In the genomic region with DNA sequence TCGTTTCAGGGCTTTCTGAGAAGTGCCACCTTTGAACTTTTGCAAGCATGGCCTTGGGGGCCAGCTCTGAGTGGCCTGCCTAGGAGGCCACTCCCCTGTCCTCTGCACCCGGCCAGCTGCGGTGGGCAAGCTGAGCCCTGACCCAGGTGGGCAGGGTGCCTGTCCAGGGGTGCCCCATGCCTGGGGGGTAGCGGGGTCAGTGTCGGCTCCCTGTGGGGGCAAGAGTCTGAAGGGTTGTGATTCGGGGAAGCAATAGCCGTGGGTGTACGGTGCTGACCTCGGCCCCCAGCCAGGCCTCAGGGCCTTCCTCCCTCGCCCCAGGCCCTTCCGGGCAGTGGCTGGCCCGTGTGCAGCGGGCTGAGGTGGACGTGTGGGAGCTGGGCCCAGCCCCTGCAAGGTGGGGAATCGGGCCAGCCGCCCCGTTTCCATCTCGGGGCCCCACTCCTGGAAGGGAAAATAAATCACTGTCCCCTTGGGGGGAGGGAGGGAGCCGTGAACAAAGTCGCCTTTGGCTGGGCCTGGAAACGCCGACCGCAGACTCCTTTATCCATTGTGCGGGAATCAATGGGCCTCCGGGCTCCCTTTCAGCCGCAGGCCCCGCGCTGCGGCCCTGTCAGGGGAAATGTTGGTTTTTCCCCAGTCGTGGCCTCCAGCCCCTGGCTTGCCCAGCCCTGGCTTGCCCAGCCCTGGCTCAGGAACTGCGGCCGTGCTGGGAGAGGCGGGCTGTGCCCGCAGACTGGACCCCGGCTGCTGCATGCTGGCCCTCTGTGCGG, we compare ENCODE assay signal across 1 cellular context.
TF ChIP-seq lines count a peak whose summit lies in the region.

No MANE protein-coding gene starts in this region.

TF ChIP-seq in HepG2, 621 proteins besides CTCF, POLR2A, EP300 and RAD21 (continued from another document and continues in another):
- TF ChIP-seq, protein P1, sequence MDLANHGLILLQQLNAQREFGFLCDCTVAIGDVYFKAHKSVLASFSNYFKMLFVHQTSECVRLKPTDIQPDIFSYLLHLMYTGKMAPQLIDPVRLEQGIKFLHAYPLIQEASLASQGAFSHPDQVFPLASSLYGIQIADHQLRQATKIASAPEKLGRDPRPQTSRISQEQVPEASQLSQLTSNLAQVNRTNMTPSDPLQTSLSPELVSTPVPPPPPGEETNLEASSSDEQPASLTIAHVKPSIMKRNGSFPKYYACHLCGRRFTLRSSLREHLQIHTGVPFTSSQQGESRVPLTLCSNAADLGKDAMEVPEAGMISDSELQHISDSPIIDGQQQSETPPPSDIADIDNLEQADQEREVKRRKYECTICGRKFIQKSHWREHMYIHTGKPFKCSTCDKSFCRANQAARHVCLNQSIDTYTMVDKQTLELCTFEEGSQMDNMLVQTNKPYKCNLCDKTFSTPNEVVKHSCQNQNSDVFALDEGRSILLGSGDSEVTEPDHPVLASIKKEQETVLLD (CRISPR knock-in tag; IDR thresholded peaks at IDR 0.05; ENCODE audit: low read depth) = no peak
- TF ChIP-seq EZH2 (conservative IDR thresholded peaks at IDR 0.05; ENCODE audit: low read depth, low read length) = no peak
- no peak for TF ChIP-seq XRCC5 (optimal IDR thresholded peaks at IDR 0.05; ENCODE audit: low read length)
- peak; percentile 78 for TF ChIP-seq RBFOX2 (IDR thresholded peaks at IDR 0.05; ENCODE audit: low read depth, low read length)
- TF ChIP-seq MAFG (CRISPR knock-in tag; IDR thresholded peaks at IDR 0.05) = no peak
- TF ChIP-seq RFX3 (CRISPR knock-in tag; IDR thresholded peaks at IDR 0.05) = no peak
- no peak for TF ChIP-seq HNF1A (IDR thresholded peaks at IDR 0.05; ENCODE audit: low read depth)
- no peak for TF ChIP-seq HNF1A (CRISPR knock-in tag; IDR thresholded peaks at IDR 0.05; ENCODE audit: borderline replicate concordance)
- TF ChIP-seq U2AF1 (optimal IDR thresholded peaks at IDR 0.05; ENCODE audit: low read depth, low read length) = peak; percentile 76
- TF ChIP-seq ZNF350 (CRISPR knock-in tag; IDR thresholded peaks at IDR 0.05; ENCODE audit: borderline replicate concordance, low read depth) = no peak
- TF ChIP-seq FOXK2 (IDR thresholded peaks at IDR 0.05) = no peak
- no peak for TF ChIP-seq ZNF354B (CRISPR knock-in tag; IDR thresholded peaks at IDR 0.05)
- TF ChIP-seq, protein P2, sequence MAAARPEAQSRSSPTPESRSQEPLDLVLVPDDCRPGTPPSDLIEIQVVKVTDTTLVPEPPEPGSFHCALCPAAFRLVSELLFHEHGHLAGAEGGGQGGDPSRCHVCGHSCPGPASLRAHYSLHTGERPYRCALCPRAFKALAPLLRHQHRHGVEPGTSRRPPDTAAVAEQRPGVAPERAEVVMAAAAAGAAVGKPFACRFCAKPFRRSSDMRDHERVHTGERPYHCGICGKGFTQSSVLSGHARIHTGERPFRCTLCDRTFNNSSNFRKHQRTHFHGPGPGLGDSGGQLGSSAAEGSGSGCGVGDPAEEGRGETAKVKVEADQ (CRISPR knock-in tag; IDR thresholded peaks at IDR 0.05; ENCODE audit: borderline replicate concordance) = 0 out of 2 replicates have a peak, but pooled peaks have one; percentile 60
- TF ChIP-seq, protein P3, sequence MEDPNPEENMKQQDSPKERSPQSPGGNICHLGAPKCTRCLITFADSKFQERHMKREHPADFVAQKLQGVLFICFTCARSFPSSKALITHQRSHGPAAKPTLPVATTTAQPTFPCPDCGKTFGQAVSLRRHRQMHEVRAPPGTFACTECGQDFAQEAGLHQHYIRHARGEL (CRISPR knock-in tag; IDR thresholded peaks at IDR 0.05) = no peak
- TF ChIP-seq EED (CRISPR knock-in tag; IDR thresholded peaks at IDR 0.05) = no peak
- TF ChIP-seq MED13 (CRISPR knock-in tag; IDR thresholded peaks at IDR 0.05) = no peak
- TF ChIP-seq ZNF549 (CRISPR knock-in tag; IDR thresholded peaks at IDR 0.05) = no peak
- peak; percentile 97 for TF ChIP-seq HNRNPL (IDR thresholded peaks at IDR 0.05; ENCODE audit: low read depth, low read length)
- no peak for TF ChIP-seq FOXA1 (IDR thresholded peaks at IDR 0.05)
- no peak for TF ChIP-seq FOXA1 (CRISPR knock-in tag; IDR thresholded peaks at IDR 0.05)
- TF ChIP-seq AFF4 (CRISPR knock-in tag; IDR thresholded peaks at IDR 0.05) = no peak
- peak; percentile 58; the same call in 1 of the 2 replicates for TF ChIP-seq ZBTB43 (CRISPR knock-in tag; conservative IDR thresholded peaks at IDR 0.05)
- TF ChIP-seq U2AF2 (IDR thresholded peaks at IDR 0.05; ENCODE audit: low read depth, low read length) = no peak
- no peak for TF ChIP-seq ZNF777 (CRISPR knock-in tag; IDR thresholded peaks at IDR 0.05)
- TF ChIP-seq ZNF781 (CRISPR knock-in tag; IDR thresholded peaks at IDR 0.05; ENCODE audit: borderline replicate concordance, not compliant biosample characterization) = no peak
- TF ChIP-seq ZNF615 (CRISPR knock-in tag; IDR thresholded peaks at IDR 0.05; ENCODE audit: borderline replicate concordance) = no peak
- no peak for TF ChIP-seq ZSCAN9 (CRISPR knock-in tag; IDR thresholded peaks at IDR 0.05; ENCODE audit: borderline replicate concordance)
- TF ChIP-seq ZNF878 (CRISPR knock-in tag; IDR thresholded peaks at IDR 0.05) = no peak
- TF ChIP-seq, protein P4, sequence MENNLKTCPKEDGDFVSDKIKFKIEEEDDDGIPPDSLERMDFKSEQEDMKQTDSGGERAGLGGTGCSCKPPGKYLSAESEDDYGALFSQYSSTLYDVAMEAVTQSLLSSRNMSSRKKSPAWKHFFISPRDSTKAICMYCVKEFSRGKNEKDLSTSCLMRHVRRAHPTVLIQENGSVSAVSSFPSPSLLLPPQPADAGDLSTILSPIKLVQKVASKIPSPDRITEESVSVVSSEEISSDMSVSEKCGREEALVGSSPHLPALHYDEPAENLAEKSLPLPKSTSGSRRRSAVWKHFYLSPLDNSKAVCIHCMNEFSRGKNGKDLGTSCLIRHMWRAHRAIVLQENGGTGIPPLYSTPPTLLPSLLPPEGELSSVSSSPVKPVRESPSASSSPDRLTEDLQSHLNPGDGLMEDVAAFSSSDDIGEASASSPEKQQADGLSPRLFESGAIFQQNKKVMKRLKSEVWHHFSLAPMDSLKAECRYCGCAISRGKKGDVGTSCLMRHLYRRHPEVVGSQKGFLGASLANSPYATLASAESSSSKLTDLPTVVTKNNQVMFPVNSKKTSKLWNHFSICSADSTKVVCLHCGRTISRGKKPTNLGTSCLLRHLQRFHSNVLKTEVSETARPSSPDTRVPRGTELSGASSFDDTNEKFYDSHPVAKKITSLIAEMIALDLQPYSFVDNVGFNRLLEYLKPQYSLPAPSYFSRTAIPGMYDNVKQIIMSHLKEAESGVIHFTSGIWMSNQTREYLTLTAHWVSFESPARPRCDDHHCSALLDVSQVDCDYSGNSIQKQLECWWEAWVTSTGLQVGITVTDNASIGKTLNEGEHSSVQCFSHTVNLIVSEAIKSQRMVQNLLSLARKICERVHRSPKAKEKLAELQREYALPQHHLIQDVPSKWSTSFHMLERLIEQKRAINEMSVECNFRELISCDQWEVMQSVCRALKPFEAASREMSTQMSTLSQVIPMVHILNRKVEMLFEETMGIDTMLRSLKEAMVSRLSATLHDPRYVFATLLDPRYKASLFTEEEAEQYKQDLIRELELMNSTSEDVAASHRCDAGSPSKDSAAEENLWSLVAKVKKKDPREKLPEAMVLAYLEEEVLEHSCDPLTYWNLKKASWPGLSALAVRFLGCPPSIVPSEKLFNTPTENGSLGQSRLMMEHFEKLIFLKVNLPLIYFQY (CRISPR knock-in tag; IDR thresholded peaks at IDR 0.05; ENCODE audit: borderline replicate concordance) = no peak
- TF ChIP-seq ZNF746 (CRISPR knock-in tag; IDR thresholded peaks at IDR 0.05) = no peak
- no peak for TF ChIP-seq ZNF552 (CRISPR knock-in tag; IDR thresholded peaks at IDR 0.05; ENCODE audit: borderline replicate concordance)
- no peak for TF ChIP-seq THYN1 (CRISPR knock-in tag; IDR thresholded peaks at IDR 0.05; ENCODE audit: borderline replicate concordance, low read depth)
- TF ChIP-seq ZNF34 (CRISPR knock-in tag; IDR thresholded peaks at IDR 0.05; ENCODE audit: borderline replicate concordance) = no peak
- no peak for TF ChIP-seq SMYD3 (CRISPR knock-in tag; IDR thresholded peaks at IDR 0.05)
- TF ChIP-seq CEBPB (IDR thresholded peaks at IDR 0.05; ENCODE audit: borderline replicate concordance, low read depth, low read length) = no peak
- no peak for TF ChIP-seq ZNF124 (CRISPR knock-in tag; IDR thresholded peaks at IDR 0.05)
- TF ChIP-seq ZNF10 (CRISPR knock-in tag; IDR thresholded peaks at IDR 0.05; ENCODE audit: borderline replicate concordance, low read depth) = no peak
- TF ChIP-seq GABPB1 (CRISPR knock-in tag; IDR thresholded peaks at IDR 0.05) = peak; percentile 70; the same call in 1 of the 2 replicates
- TF ChIP-seq GATAD2A (CRISPR knock-in tag; IDR thresholded peaks at IDR 0.05) = peak; percentile 47
- no peak for TF ChIP-seq DZIP1 (CRISPR knock-in tag; IDR thresholded peaks at IDR 0.05)
